Comparison of ENCODE assay signal across 13 cellular contexts in genomic region chr18:59902993-59903610, GRCh38. TPM values are rescaled to one million over a fixed set of nuclear protein-coding genes. Genes with fewer than 3 reads are reported as not detected.
DNase-seq lines count a peak whose midpoint lies in the region; ATAC-seq and TF ChIP-seq lines count a peak whose summit lies in the region.
"Had no signal": no experiment of that assay in that cellular context is flagged by ENCODE, and none has a peak within 500 bp of the region (broad histone marks: within the 10 kb centered on the region; RNA-seq: fewer than 3 reads in every experiment).

No MANE protein-coding gene starts in this region.

- H3K4me1 ChIP-seq in ACC112 (ENCODE audit: control insufficient read depth, insufficient read depth, low read length, unreplicated experiment) (peaks cover 45% of the 10 kb centered on the region), DND-41 (ENCODE audit: insufficient read depth, low read length) (peaks cover 75% of the 10 kb centered on the region), PC-9 (replicated peaks; ENCODE audit: insufficient read depth) (peaks cover 43% of the 10 kb centered on the region), Caco-2 (no peaks in the 10 kb centered on the region)

- H3F3A ChIP-seq in PC-9 (ENCODE audit: insufficient read depth, low read depth) = peaks cover 64% of the 10 kb centered on the region

- no peaks in the 10 kb centered on the region for H3K27me3 Mint-ChIP-seq in Caco-2 (ENCODE audit: insufficient read depth, unreplicated experiment)

- H3K9me2 ChIP-seq in PC-9 (ENCODE audit: insufficient read depth) = no peaks in the 10 kb centered on the region

- peaks cover 32% of the 10 kb centered on the region; the same call in 1 of the 2 replicates for H4K20me1 ChIP-seq in DND-41 (ENCODE audit: insufficient read depth, low read length)
- H4K20me1 ChIP-seq in PC-9 (ENCODE audit: insufficient read depth) = peaks cover 16% of the 10 kb centered on the region

- no peaks in the 10 kb centered on the region for H3K9me3 Mint-ChIP-seq in Caco-2 (ENCODE audit: unreplicated experiment)

- H3K27ac ChIP-seq in ACC112 (ENCODE audit: low read depth, low read length) (peak overlapping the region; percentile 94; the same call in 1 of the 2 replicates), DND-41 (ENCODE audit: low read length) (peak overlapping the region; percentile 51; the same call in 1 of the 2 replicates), PC-9 (0 out of 2 replicates have a peak overlapping the region, but pooled peaks have one; percentile 92), epithelial cell of prostate (peak overlapping the region; percentile 98)
- H3K27ac ChIP-seq: ovary had no signal

- POLR2A ChIA-PET in PC-9 (lab: Charles Lee; ENCODE audit: unreplicated experiment) (no interaction called here), Caco-2 (lab: Charles Lee) (no interaction called here)

- H3K27ac Mint-ChIP-seq in Caco-2 (ENCODE audit: unreplicated experiment) = no peak overlapping the region

- no peak overlapping the region for H3K4me3 Mint-ChIP-seq in Caco-2 (ENCODE audit: unreplicated experiment)

- peaks cover 49% of the 10 kb centered on the region for H3K79me2 ChIP-seq in ACC112 (ENCODE audit: control insufficient read depth, insufficient read depth, low read length, unreplicated experiment)
- peaks cover 53% of the 10 kb centered on the region for H3K79me2 ChIP-seq in DND-41 (ENCODE audit: insufficient read depth, low read length)
- peaks cover 57% of the 10 kb centered on the region for H3K79me2 ChIP-seq in PC-9 (ENCODE audit: low read depth)

- intact Hi-C loops in PC-9 (cut with micrococcal nuclease; ENCODE audit: unreplicated experiment) = loop anchor here (2.0 to 5.0 kb wide), 3 partner anchors 50 to 149 kb away; no protein-coding TSS in a partner anchor
- intact Hi-C loops in Caco-2 (cut with micrococcal nuclease; ENCODE audit: unreplicated experiment) = no loop called here

- no peak overlapping the region for H2AFZ ChIP-seq in ACC112 (ENCODE audit: low read length, unreplicated experiment)
- no peak overlapping the region for H2AFZ ChIP-seq in DND-41 (ENCODE audit: low read depth, low read length)
- no peak overlapping the region for H2AFZ ChIP-seq in PC-9

- H3K9me3 ChIP-seq in DND-41 (ENCODE audit: insufficient read depth, low read length, severe bottlenecking) = no peaks in the 10 kb centered on the region
- H3K9me3 ChIP-seq in PC-9 (ENCODE audit: insufficient read depth, low read depth) = no peaks in the 10 kb centered on the region
- H3K9me3 ChIP-seq in Caco-2 = no peaks in the 10 kb centered on the region
- H3K9me3 ChIP-seq: ovary had no signal

- no peaks in the 10 kb centered on the region for H3K4me1 Mint-ChIP-seq in Caco-2 (ENCODE audit: low read depth, unreplicated experiment)

- CTCF ChIA-PET in PC-9 (lab: Charles Lee) (no interaction called here), Caco-2 (lab: Charles Lee) (no interaction called here)

- DNase-seq in DND-41 (no peak), PC-9 (no peak), epithelial cell of prostate (ENCODE audit: low read depth, low spot score) (no peak), Caco-2 (no peak), KBM-7 (no peak)
- DNase-seq: activated CD4-positive, CD25-positive, alpha-beta regulatory T cell treated with anti-CD3 and anti-CD28 coated beads, Interleukin-2, amount 50 U/mL, for 72 hours; anterior cingulate cortex; left ventricle myocardium superior; MM.1S; ovary had no signal

- in situ Hi-C loops in KBM-7 (cut with MboI; ENCODE audit: low pct_unique_long_range_greater_than_20kb, low sequenced_read_pairs) = no loop called here

- H3K36me3 ChIP-seq in ACC112 (ENCODE audit: insufficient read depth, low read length) (peaks cover 25% of the 10 kb centered on the region), DND-41 (ENCODE audit: insufficient read depth, low read length) (peaks cover 32% of the 10 kb centered on the region), PC-9 (ENCODE audit: low read depth) (peaks cover 29% of the 10 kb centered on the region), Caco-2 (ENCODE audit: control insufficient read depth, insufficient read depth, low read length) (no peaks in the 10 kb centered on the region)
- H3K36me3 ChIP-seq: ovary had no signal

- ATAC-seq in DND-41 (ENCODE audit: insufficient read depth, low read depth) = no peak
- no peak for ATAC-seq in HG03039 (IDR thresholded peaks at IDR 0.05; ENCODE audit: unreplicated experiment)
- ATAC-seq in GM18520 (IDR thresholded peaks at IDR 0.05; ENCODE audit: unreplicated experiment) = no peak
- ATAC-seq: left ventricle myocardium superior had no signal

- BruUV-seq in PC-9 (replicated peaks; lab: Mats Ljungman, UMichigan) = no TSS peak
- no TSS peak for BruUV-seq in Caco-2 (replicated peaks; lab: Mats Ljungman, UMichigan)

- H3K9ac ChIP-seq in DND-41 (ENCODE audit: low read depth, low read length) = peak overlapping the region; percentile 96; the same call in 1 of the 2 replicates

- no peaks in the 10 kb centered on the region for H3K36me3 Mint-ChIP-seq in Caco-2 (ENCODE audit: insufficient read depth, unreplicated experiment)

- H3K4me2 ChIP-seq in DND-41 (ENCODE audit: insufficient read depth, low read length) (peak overlapping the region; percentile 66), PC-9 (peak overlapping the region; percentile 89)

- H3K4me3 ChIP-seq in ACC112 (ENCODE audit: low read depth, low read length) (peak overlapping the region; percentile 79), DND-41 (ENCODE audit: low read depth in 1 of 2, low read length in 2 of 2) (peak overlapping the region in 1 of 2 experiments; percentile 99; a peak in 2 of 4 replicates), PC-9 (peak overlapping the region; percentile 90), Caco-2 (ENCODE audit: low read depth, low read length) (no peak overlapping the region)
- H3K4me3 ChIP-seq: ovary had no signal

- no peak for TF ChIP-seq CTCF in DND-41 (IDR thresholded peaks at IDR 0.05; ENCODE audit: borderline replicate concordance, extremely low read depth, low read length, poor library complexity, severe bottlenecking)
- no peak for TF ChIP-seq CTCF in PC-9 (conservative IDR thresholded peaks at IDR 0.05)
- no peak for TF ChIP-seq CTCF in Caco-2 (IDR thresholded peaks at IDR 0.05; ENCODE audit: insufficient read depth in 1 of 2, low read depth in 1 of 2, low read length in 1 of 2, severe bottlenecking in 1 of 2, unreplicated experiment in 1 of 2)

- H3K27me3 ChIP-seq in ACC112 (ENCODE audit: insufficient read depth, low read length) (no peaks in the 10 kb centered on the region), DND-41 (ENCODE audit: insufficient read depth, low read length, poor library complexity) (no peaks in the 10 kb centered on the region), PC-9 (ENCODE audit: insufficient read depth, low read depth) (no peaks in the 10 kb centered on the region), Caco-2 (replicated peaks; ENCODE audit: control insufficient read depth, insufficient read depth, low read length) (no peaks in the 10 kb centered on the region; the same call in 1 of the 2 replicates)
- H3K27me3 ChIP-seq: ovary had no signal

RNA-seq across cellular contexts. Expression of gene PMAIP1, which starts 3.3 kb away (rescaled TPM):
- total RNA-seq in PC-9 (2021) = 16.5 and 17.0 TPM in 2 replicates
- total RNA-seq in Caco-2 (2022) = 2.3 and 2.4 TPM in 2 replicates
